20 cellular contexts compared by ENCODE assay signal in genomic region chr3:31922962-31923361, GRCh38. TPM values are rescaled to one million over a fixed set of nuclear protein-coding genes. Genes with fewer than 3 reads are reported as not detected.
A peak's percentile ranks its signal among the peaks of the same experiment; 100 is the strongest.
DNase-seq lines count a peak whose midpoint lies in the region; ATAC-seq and TF ChIP-seq lines count a peak whose summit lies in the region.
"Had no signal": no experiment of that assay in that cellular context is flagged by ENCODE, and none has a peak within 500 bp of the region (broad histone marks: within the 10 kb centered on the region; RNA-seq: fewer than 3 reads in every experiment).

No MANE protein-coding gene starts in this region.

- intact Hi-C loops in breast epithelium (cut with DNase I; ENCODE audit: low total_unique reads) (no loop called here), thyroid gland (cut with DNase I) (no loop called here)

- H4K20me1 ChIP-seq in osteoblast (ENCODE audit: insufficient read depth, low read length): no peaks in the 10 kb centered on the region

- H3K27ac ChIP-seq in breast epithelium: peak overlapping the region; percentile 45 to 74
- no peak overlapping the region for H3K27ac ChIP-seq in osteoblast (ENCODE audit: low read depth, low read length)
- no peak overlapping the region for H3K27ac ChIP-seq in thyroid gland
- H3K27ac ChIP-seq: PC-9, SK-N-MC, thoracic aorta had no signal

- 21 to 31% methylated on average over 1 of the region's 1 CpG for WGBS in thyroid gland, 2 donors

- peaks cover 0 to 4% of the 10 kb centered on the region in 2 donors for H3K4me1 ChIP-seq in breast epithelium
- H3K4me1 ChIP-seq in osteoblast (ENCODE audit: insufficient read depth, low read length): peaks cover 9% of the 10 kb centered on the region
- H3K4me1 ChIP-seq in thyroid gland: peaks cover 7 to 14% of the 10 kb centered on the region in 2 donors

- peaks cover 4 to 14% of the 10 kb centered on the region in 2 donors for H3K9me3 ChIP-seq in breast epithelium
- peaks cover 2% of the 10 kb centered on the region for H3K9me3 ChIP-seq in osteoblast (ENCODE audit: low read depth, low read length)
- H3K9me3 ChIP-seq in thyroid gland: no peaks in the 10 kb centered on the region
- H3K9me3 ChIP-seq: thoracic aorta had no signal

- H2AFZ ChIP-seq in osteoblast (ENCODE audit: low read length): no peak overlapping the region
- H2AFZ ChIP-seq: PC-9 had no signal

- TF ChIP-seq CTCF in breast epithelium (IDR thresholded peaks at IDR 0.05) (no peak), osteoblast (IDR thresholded peaks at IDR 0.05; ENCODE audit: extremely low read depth, low read depth, low read length) (no peak), thyroid gland (IDR thresholded peaks at IDR 0.05) (no peak)

- DNase-seq in ELF-1 (ENCODE audit: low read depth, low spot score) (peak; percentile 30), NCI-H1092 treated with DMSO at 0.1 percent for 48 hours (lab: John Stamatoyannopoulos, UW) (peak; percentile 33), breast epithelium (ENCODE audit: low spot score in 2 of 2) (no peak), osteoblast (ENCODE audit: insufficient read length, low spot score, missing footprints) (peak; percentile 71), putamen (ENCODE audit: low spot score) (no peak), thyroid gland (no peak)
- DNase-seq: activated CD4-positive, alpha-beta memory T cell treated with anti-CD3 and anti-CD28 coated beads, Interleukin-2, amount 10 ng/mL, durations not matched to agents 7 days and 5 days; activated naive CD8-positive, alpha-beta T cell treated with anti-CD3 and anti-CD28 coated beads, Interleukin-2, amount 10 ng/mL, durations not matched to agents 7 days and 5 days; activated T-cell treated with anti-CD3 and anti-CD28 coated beads, Interleukin-2, amount 50 U/mL, for 48 hours; effector memory CD4-positive, alpha-beta T cell; hippocampal formation; Kasumi-1; kidney; NCI-H1694; NCI-H524 treated with DMSO at 0.1 percent for 48 hours; PC-9; stimulated activated CD4-positive, alpha-beta T cell treated with anti-CD3 and anti-CD28 coated beads, Interleukin-4, amount 100 ng/mL, for 4 hours had no signal

- no peaks in the 10 kb centered on the region for H3K27me3 ChIP-seq in breast epithelium
- H3K27me3 ChIP-seq in osteoblast (ENCODE audit: insufficient read depth, low read length): no peaks in the 10 kb centered on the region
- no peaks in the 10 kb centered on the region for H3K27me3 ChIP-seq in thyroid gland

- no peak for TF ChIP-seq POLR2A in breast epithelium (IDR thresholded peaks at IDR 0.05)
- no peak for TF ChIP-seq POLR2A in thyroid gland (IDR thresholded peaks at IDR 0.05)

- H3K4me3 ChIP-seq in breast epithelium (peak overlapping the region in 1 of 3 donors; percentile 7), osteoblast (ENCODE audit: insufficient read depth, low read length) (no peak overlapping the region), thyroid gland (replicated peaks in 1 of 3) (no peak overlapping the region)
- H3K4me3 ChIP-seq: PC-9, SK-N-MC, thoracic aorta had no signal

- H3K4me2 ChIP-seq in osteoblast (ENCODE audit: insufficient read depth, low read length): no peak overlapping the region
- H3K4me2 ChIP-seq: PC-9 had no signal

- no peak for ATAC-seq in GM18907 (IDR thresholded peaks at IDR 0.05; ENCODE audit: unreplicated experiment)

- no peaks in the 10 kb centered on the region for H3K79me2 ChIP-seq in osteoblast (ENCODE audit: insufficient read depth, low read length)

- H3K36me3 ChIP-seq in breast epithelium: no peaks in the 10 kb centered on the region
- H3K36me3 ChIP-seq in osteoblast (ENCODE audit: insufficient read depth, low read length): no peaks in the 10 kb centered on the region
- no peaks in the 10 kb centered on the region for H3K36me3 ChIP-seq in thyroid gland
- H3K36me3 ChIP-seq: thoracic aorta had no signal

RNA-seq across cellular contexts. Expression of gene OSBPL10, which starts 58.1 kb away (rescaled TPM):
- total RNA-seq in breast epithelium: 10 to 100 TPM; 17.6 to 47.4 (median 26.5) TPM
- 25.0 and 29.0 TPM in 2 replicates for total RNA-seq in osteoblast
- 10 to 100 TPM; 18.6 to 33.6 (median 28.8) TPM for total RNA-seq in thyroid gland

RNA-seq across cellular contexts. Expression of gene ZNF860, which starts 58.6 kb away (rescaled TPM):
- total RNA-seq in breast epithelium (1 to 10 TPM in 2 of 3 donors, under 1 TPM in 1; 0.80 to 4.2 (median 3.3) TPM), osteoblast (0.59 and 0.72 TPM in 2 replicates), thyroid gland (1 to 10 TPM in 3 of 4 donors, under 1 TPM in 1; 0.67 to 1.6 (median 1.4) TPM)
- total RNA-seq: activated naive CD8-positive, alpha-beta T cell treated with anti-CD3 and anti-CD28 coated beads, Interleukin-2, amount 10 ng/mL, durations not matched to agents 7 days and 5 days had no signal

Comparison
In these comparisons a context has a peak if more than half of its experiments do, and no peak if none do; other contexts are left out.
1. DNase-seq: peak in ELF-1 (single experiment), NCI-H1092 treated with DMSO at 0.1 percent for 48 hours (single experiment) and osteoblast (single experiment); none in breast epithelium (0 of 2), putamen (single experiment) and thyroid gland (0 of 2).
2. H3K27ac ChIP-seq: peak in breast epithelium (2 of 2); none in osteoblast (single experiment) and thyroid gland (0 of 3).